Comparison of ENCODE assay signal across 19 cellular contexts in genomic region chr4:77783881-77784280, GRCh38. TPM values are rescaled to one million over a fixed set of nuclear protein-coding genes. Genes with fewer than 3 reads are reported as not detected.
DNase-seq lines count a peak whose midpoint lies in the region; ATAC-seq, FAIRE-seq and TF ChIP-seq lines count a peak whose summit lies in the region.
"Had no signal": no experiment of that assay in that cellular context is flagged by ENCODE, and none has a peak within 500 bp of the region (broad histone marks: within the 10 kb centered on the region; RNA-seq: fewer than 3 reads in every experiment).

No MANE protein-coding gene starts in this region.

- TF ChIP-seq POLR2A in vagina (IDR thresholded peaks at IDR 0.05) (no peak), spleen (IDR thresholded peaks at IDR 0.05) (no peak)

- intact Hi-C loops in vagina (cut with DNase I) = no loop called here
- intact Hi-C loops in spleen (cut with DNase I; ENCODE audit: low total_unique reads) = no loop called here

- no peak overlapping the region for H3K4me3 ChIP-seq in vagina
- H3K4me3 ChIP-seq in spleen = no peak overlapping the region

- no peak for DNase-seq in T-helper 17 cell
- DNase-seq in memory B cell (ENCODE audit: low spot score in 2 of 2) = no peak
- DNase-seq in natural killer cell treated with Interleukin-12 subunit alpha and Interleukin-12 subunit beta and Interleukin-15 and Interleukin-18, amount 100 ng/mL, for 72 hours (ENCODE audit: low spot score) = no peak
- no peak for DNase-seq in NCI-H146 treated with DMSO at 0.1 percent for 48 hours (lab: John Stamatoyannopoulos, UW; ENCODE audit: unreplicated experiment)
- DNase-seq in inferior parietal cortex (ENCODE audit: extremely low spot score) = no peak
- DNase-seq in vagina (ENCODE audit: extremely low spot score in 2 of 2) = no peak
- DNase-seq in spleen = no peak
- DNase-seq: C1 segment of cervical spinal cord; CD4-positive, alpha-beta memory T cell; COR-L47; DND-41; GDM1; GOT3; H9 had no signal

- 72 to 82% (median 78%) methylated on average over 6 of the region's 6 CpGs for WGBS in spleen, 5 donors

- H3K4me1 Mint-ChIP-seq in T-helper 17 cell (peaks cover 48% of the 10 kb centered on the region), memory B cell (peaks cover 39% of the 10 kb centered on the region)
- peaks cover 50 to 61% of the 10 kb centered on the region in 2 donors for H3K4me1 Mint-ChIP-seq in natural killer cell treated with Interleukin-12 subunit alpha and Interleukin-12 subunit beta and Interleukin-15 and Interleukin-18, amount 100 ng/mL, for 72 hours (ENCODE audit: low read depth in 2 of 2)

- H3K36me3 Mint-ChIP-seq in T-helper 17 cell (ENCODE audit: low read depth) = peaks cover 5% of the 10 kb centered on the region
- peaks cover 14% of the 10 kb centered on the region for H3K36me3 Mint-ChIP-seq in memory B cell
- no peaks in the 10 kb centered on the region for H3K36me3 Mint-ChIP-seq in natural killer cell treated with Interleukin-12 subunit alpha and Interleukin-12 subunit beta and Interleukin-15 and Interleukin-18, amount 100 ng/mL, for 72 hours

- no peaks in the 10 kb centered on the region for H3K9me3 ChIP-seq in T-helper 17 cell (ENCODE audit: control insufficient read depth, low read length, poor library complexity, severe bottlenecking)
- no peaks in the 10 kb centered on the region for H3K9me3 ChIP-seq in vagina
- no peaks in the 10 kb centered on the region for H3K9me3 ChIP-seq in spleen

- H3K36me3 ChIP-seq in vagina (no peaks in the 10 kb centered on the region), spleen (no peaks in the 10 kb centered on the region)

- H3K27me3 Mint-ChIP-seq in T-helper 17 cell (no peaks in the 10 kb centered on the region), memory B cell (no peaks in the 10 kb centered on the region)
- H3K27me3 Mint-ChIP-seq in natural killer cell treated with Interleukin-12 subunit alpha and Interleukin-12 subunit beta and Interleukin-15 and Interleukin-18, amount 100 ng/mL, for 72 hours = no peaks in the 10 kb centered on the region
- H3K27me3 Mint-ChIP-seq: B cell; CD4-positive, alpha-beta memory T cell had no signal

- peaks cover 18% of the 10 kb centered on the region for H3K4me1 ChIP-seq in vagina
- peaks cover 24 to 90% (median 73%) of the 10 kb centered on the region in 6 donors for H3K4me1 ChIP-seq in spleen

- ATAC-seq in T-helper 17 cell (no peak), memory B cell (ENCODE audit: low read depth) (no peak)
- no peak for ATAC-seq in natural killer cell treated with Interleukin-12 subunit alpha and Interleukin-12 subunit beta and Interleukin-15 and Interleukin-18, amount 100 ng/mL, for 72 hours

- H3K27ac ChIP-seq in vagina = no peak overlapping the region
- H3K27ac ChIP-seq in spleen = no peak overlapping the region
- H3K27ac ChIP-seq: HL-60 had no signal

- no peaks in the 10 kb centered on the region for H3K9me3 Mint-ChIP-seq in memory B cell
- H3K9me3 Mint-ChIP-seq in natural killer cell treated with Interleukin-12 subunit alpha and Interleukin-12 subunit beta and Interleukin-15 and Interleukin-18, amount 100 ng/mL, for 72 hours = no peaks in the 10 kb centered on the region
- H3K9me3 Mint-ChIP-seq: H9 had no signal

- TF ChIP-seq CTCF in vagina (IDR thresholded peaks at IDR 0.05) = no peak
- no peak for TF ChIP-seq CTCF in spleen (IDR thresholded peaks at IDR 0.05 in 8 of 11, conservative IDR thresholded peaks at IDR 0.05 in 3 of 11)

- H3K27ac Mint-ChIP-seq in T-helper 17 cell (no peak overlapping the region), memory B cell (peak overlapping the region; percentile 68)
- H3K27ac Mint-ChIP-seq in natural killer cell treated with Interleukin-12 subunit alpha and Interleukin-12 subunit beta and Interleukin-15 and Interleukin-18, amount 100 ng/mL, for 72 hours = peak overlapping the region; percentile 1 to 83
- H3K27ac Mint-ChIP-seq: H9 had no signal

- no peaks in the 10 kb centered on the region for H3K27me3 ChIP-seq in vagina
- no peaks in the 10 kb centered on the region for H3K27me3 ChIP-seq in spleen (replicated peaks in 1 of 7)

- FAIRE-seq in colon (lab: Jason Lieb, UNC) = peak; percentile 88
- FAIRE-seq: A204.1, GM12892 had no signal

- H3K4me3 Mint-ChIP-seq in T-helper 17 cell = peak overlapping the region; percentile 39
- H3K4me3 Mint-ChIP-seq in memory B cell = no peak overlapping the region
- H3K4me3 Mint-ChIP-seq in natural killer cell treated with Interleukin-12 subunit alpha and Interleukin-12 subunit beta and Interleukin-15 and Interleukin-18, amount 100 ng/mL, for 72 hours = no peak overlapping the region
- H3K4me3 Mint-ChIP-seq: B cell, H9 had no signal

RNA-seq across cellular contexts. Expression of gene CNOT6L, which starts 35.3 kb away (rescaled TPM):
- 100 to 1,000 TPM; 142 to 160 TPM for total RNA-seq in T-helper 17 cell
- 100 to 1,000 TPM in 1 of 2 donors, 10 to 100 TPM in 1; 90.2 to 130 TPM for total RNA-seq in natural killer cell treated with Interleukin-12 subunit alpha and Interleukin-12 subunit beta and Interleukin-15 and Interleukin-18, amount 100 ng/mL, for 72 hours
- 22.1 TPM for total RNA-seq in vagina
- total RNA-seq in spleen = 100 to 1,000 TPM in 4 of 7 donors, 10 to 100 TPM in 3; 60.2 to 122 (median 110) TPM
- polyA plus RNA-seq in spleen = 10 to 100 TPM in 1 of 3 donors, 1 to 10 TPM in 2; 7.0 to 10.6 (median 9.6) TPM
